Comparison of ENCODE assay signal across 15 cellular contexts in genomic region chr5:126716861-126717260, GRCh38.
DNase-seq lines count a peak whose midpoint lies in the region; ATAC-seq and TF ChIP-seq lines count a peak whose summit lies in the region.
"Had no signal": no experiment of that assay in that cellular context is flagged by ENCODE, and none has a peak within 500 bp of the region (broad histone marks: within the 10 kb centered on the region; RNA-seq: fewer than 3 reads in every experiment).

No MANE protein-coding gene starts in this region.

- peaks cover 5% of the 10 kb centered on the region for H3K4me1 ChIP-seq in GM23338 (ENCODE audit: insufficient read depth)

- no peak overlapping the region for H3K4me3 ChIP-seq in GM23338
- H3K4me3 ChIP-seq: BLaER1 had no signal

- ATAC-seq in GM23338 = no peak
- peak; percentile 10 for ATAC-seq in central memory CD8-positive, alpha-beta T cell (replicated peaks; ENCODE audit: extremely low read depth, poor library complexity, severe bottlenecking)

- no peaks in the 10 kb centered on the region for H4K20me1 ChIP-seq in GM23338 (replicated peaks; ENCODE audit: insufficient read depth)
- H4K20me1 ChIP-seq: BLaER1 had no signal

- no peaks in the 10 kb centered on the region for H3K9me2 ChIP-seq in GM23338 (ENCODE audit: insufficient read depth)

- in situ Hi-C loops in ACHN (cut with HindIII; ENCODE audit: low pct_ligation_motif_present, low pct_unique_long_range_greater_than_20kb, low sequenced_read_pairs) = no loop called here

- intact Hi-C loops in activated CD4-positive, alpha-beta memory T cell treated with anti-CD3 and anti-CD28 coated beads for 36 hours (cut with micrococcal nuclease) = no loop called here

- no peak overlapping the region for H3K4me2 ChIP-seq in GM23338
- H3K4me2 ChIP-seq: BLaER1 had no signal

- no peaks in the 10 kb centered on the region for H3K27me3 Mint-ChIP-seq in activated CD4-positive, alpha-beta memory T cell treated with anti-CD3 and anti-CD28 coated beads, Interleukin-2, amount 10 ng/mL, durations not matched to agents 7 days and 5 days
- H3K27me3 Mint-ChIP-seq in activated CD4-positive, alpha-beta memory T cell treated with anti-CD3 and anti-CD28 coated beads for 36 hours = no peaks in the 10 kb centered on the region
- H3K27me3 Mint-ChIP-seq in GM23338 (ENCODE audit: insufficient read depth, low read depth, poor library complexity) (peaks cover 8% of the 10 kb centered on the region), osteocyte (ENCODE audit: unreplicated experiment) (no peaks in the 10 kb centered on the region)
- no peaks in the 10 kb centered on the region for H3K27me3 Mint-ChIP-seq in central memory CD8-positive, alpha-beta T cell
- H3K27me3 Mint-ChIP-seq: CD4-positive, CD25-positive, alpha-beta regulatory T cell had no signal

- TF ChIP-seq CTCF in GM23338 (conservative IDR thresholded peaks at IDR 0.05; ENCODE audit: low read depth in 2 of 2) (no peak), osteocyte (IDR thresholded peaks at IDR 0.05) (no peak)

- peaks cover 8% of the 10 kb centered on the region for H3K4me1 Mint-ChIP-seq in activated CD4-positive, alpha-beta memory T cell treated with anti-CD3 and anti-CD28 coated beads, Interleukin-2, amount 10 ng/mL, durations not matched to agents 7 days and 5 days
- peaks cover 5% of the 10 kb centered on the region for H3K4me1 Mint-ChIP-seq in activated CD4-positive, alpha-beta memory T cell treated with anti-CD3 and anti-CD28 coated beads for 36 hours (ENCODE audit: low read depth)
- H3K4me1 Mint-ChIP-seq in GM23338 (peaks cover 12% of the 10 kb centered on the region), osteocyte (ENCODE audit: unreplicated experiment) (peaks cover 8% of the 10 kb centered on the region)
- H3K4me1 Mint-ChIP-seq in central memory CD8-positive, alpha-beta T cell = peaks cover 10% of the 10 kb centered on the region
- H3K4me1 Mint-ChIP-seq: CD4-positive, CD25-positive, alpha-beta regulatory T cell had no signal

- no peak overlapping the region for H3K27ac Mint-ChIP-seq in activated CD4-positive, alpha-beta memory T cell treated with anti-CD3 and anti-CD28 coated beads, Interleukin-2, amount 10 ng/mL, durations not matched to agents 7 days and 5 days
- H3K27ac Mint-ChIP-seq in activated CD4-positive, alpha-beta memory T cell treated with anti-CD3 and anti-CD28 coated beads for 36 hours = no peak overlapping the region
- H3K27ac Mint-ChIP-seq in GM23338 (no peak overlapping the region), osteocyte (ENCODE audit: unreplicated experiment) (no peak overlapping the region)
- no peak overlapping the region for H3K27ac Mint-ChIP-seq in central memory CD8-positive, alpha-beta T cell (ENCODE audit: low read depth)
- H3K27ac Mint-ChIP-seq: CD4-positive, CD25-positive, alpha-beta regulatory T cell had no signal

- H3K4me3 Mint-ChIP-seq in activated CD4-positive, alpha-beta memory T cell treated with anti-CD3 and anti-CD28 coated beads, Interleukin-2, amount 10 ng/mL, durations not matched to agents 7 days and 5 days = peak overlapping the region; percentile 40
- H3K4me3 Mint-ChIP-seq in activated CD4-positive, alpha-beta memory T cell treated with anti-CD3 and anti-CD28 coated beads for 36 hours = no peak overlapping the region
- H3K4me3 Mint-ChIP-seq in GM23338 (no peak overlapping the region), osteocyte (ENCODE audit: unreplicated experiment) (no peak overlapping the region)
- H3K4me3 Mint-ChIP-seq in central memory CD8-positive, alpha-beta T cell = peak overlapping the region; percentile 59
- H3K4me3 Mint-ChIP-seq: CD4-positive, CD25-positive, alpha-beta regulatory T cell had no signal

- no peaks in the 10 kb centered on the region for H3K36me3 Mint-ChIP-seq in activated CD4-positive, alpha-beta memory T cell treated with anti-CD3 and anti-CD28 coated beads, Interleukin-2, amount 10 ng/mL, durations not matched to agents 7 days and 5 days (ENCODE audit: low read depth)
- no peaks in the 10 kb centered on the region for H3K36me3 Mint-ChIP-seq in activated CD4-positive, alpha-beta memory T cell treated with anti-CD3 and anti-CD28 coated beads for 36 hours
- H3K36me3 Mint-ChIP-seq in GM23338 (ENCODE audit: low read depth) (no peaks in the 10 kb centered on the region), osteocyte (ENCODE audit: unreplicated experiment) (no peaks in the 10 kb centered on the region)
- H3K36me3 Mint-ChIP-seq in central memory CD8-positive, alpha-beta T cell (ENCODE audit: insufficient read depth) = no peaks in the 10 kb centered on the region
- H3K36me3 Mint-ChIP-seq: CD4-positive, CD25-positive, alpha-beta regulatory T cell had no signal

- POLR2A ChIA-PET in activated CD4-positive, alpha-beta memory T cell treated with anti-CD3 and anti-CD28 coated beads, Interleukin-2, amount 10 ng/mL, durations not matched to agents 7 days and 5 days (lab: Charles Lee) = interaction anchor here (2.2 kb wide), 1 partner anchor 61 kb away, joined by 10 read pairs; no protein-coding TSS in a partner anchor
- POLR2A ChIA-PET in activated CD4-positive, alpha-beta memory T cell treated with anti-CD3 and anti-CD28 coated beads for 36 hours (lab: Charles Lee) = no interaction called here
- POLR2A ChIA-PET in HEK293T (lab: Yijun Ruan, JAX) = no interaction called here

- 0 out of 2 replicates have a peak, but pooled peaks cover 6% of the 10 kb centered on the region for H3F3A ChIP-seq in GM23338 (replicated peaks; ENCODE audit: low read depth)

- no peaks in the 10 kb centered on the region for H3K9me3 Mint-ChIP-seq in activated CD4-positive, alpha-beta memory T cell treated with anti-CD3 and anti-CD28 coated beads, Interleukin-2, amount 10 ng/mL, durations not matched to agents 7 days and 5 days
- H3K9me3 Mint-ChIP-seq in activated CD4-positive, alpha-beta memory T cell treated with anti-CD3 and anti-CD28 coated beads for 36 hours = no peaks in the 10 kb centered on the region
- no peaks in the 10 kb centered on the region for H3K9me3 Mint-ChIP-seq in GM23338
- H3K9me3 Mint-ChIP-seq in central memory CD8-positive, alpha-beta T cell = no peaks in the 10 kb centered on the region
- peaks cover 4% of the 10 kb centered on the region for H3K9me3 Mint-ChIP-seq in osteocyte (ENCODE audit: unreplicated experiment)
- H3K9me3 Mint-ChIP-seq: CD4-positive, CD25-positive, alpha-beta regulatory T cell had no signal

- H3K36me3 ChIP-seq in GM23338 (ENCODE audit: insufficient read depth) = no peaks in the 10 kb centered on the region
- H3K36me3 ChIP-seq: BLaER1 had no signal

- DNase-seq in activated CD4-positive, alpha-beta memory T cell treated with anti-CD3 and anti-CD28 coated beads, Interleukin-2, amount 10 ng/mL, durations not matched to agents 7 days and 5 days = no peak
- DNase-seq in activated CD4-positive, alpha-beta memory T cell treated with anti-CD3 and anti-CD28 coated beads for 36 hours = no peak
- no peak for DNase-seq in GM23338 (ENCODE audit: low spot score)
- no peak for DNase-seq in central memory CD8-positive, alpha-beta T cell (ENCODE audit: low spot score in 2 of 2)
- DNase-seq in osteocyte (ENCODE audit: extremely low spot score, unreplicated experiment) = peak; percentile 62
- DNase-seq in glomerular visceral epithelial cell (ENCODE audit: extremely low spot score) = no peak
- no peak for DNase-seq in ACHN
- no peak for DNase-seq in HEK293T (ENCODE audit: extremely low spot score)
- DNase-seq: AML-193; Calu3; CD4-positive, CD25-positive, alpha-beta regulatory T cell; DMS 273 treated with DMSO at 0.1 percent for 48 hours; IMR-90 had no signal

- CTCF ChIA-PET in activated CD4-positive, alpha-beta memory T cell treated with anti-CD3 and anti-CD28 coated beads, Interleukin-2, amount 10 ng/mL, durations not matched to agents 7 days and 5 days (lab: Charles Lee) = interaction anchor here (0.7 kb wide), 1 partner anchor 16 kb away, joined by 4 read pairs; no protein-coding TSS in a partner anchor
- CTCF ChIA-PET in activated CD4-positive, alpha-beta memory T cell treated with anti-CD3 and anti-CD28 coated beads for 36 hours (lab: Charles Lee) = no interaction called here
- CTCF ChIA-PET in HEK293T (lab: Yijun Ruan, JAX) = no interaction called here

- no peak overlapping the region for H3K27ac ChIP-seq in GM23338 (ENCODE audit: low read depth)
- H3K27ac ChIP-seq: 22Rv1, BLaER1 had no signal

- no peaks in the 10 kb centered on the region for H3K79me2 ChIP-seq in GM23338 (replicated peaks; ENCODE audit: insufficient read depth)

- H3K27me3 ChIP-seq in GM23338 (ENCODE audit: insufficient read depth) = no peaks in the 10 kb centered on the region
- H3K27me3 ChIP-seq: BLaER1 had no signal

- H2AFZ ChIP-seq in GM23338 = peak overlapping the region; percentile 44

TF ChIP-seq in GM23338, 12 proteins besides CTCF, POLR2A, EP300 and RAD21 (continues in another document):
- TF ChIP-seq POLR2AphosphoS5 (IDR thresholded peaks at IDR 0.05; ENCODE audit: low read depth) = no peak
- TF ChIP-seq ETS1 (IDR thresholded peaks at IDR 0.05) = no peak
- TF ChIP-seq ZNF114 (CRISPR knock-in tag; IDR thresholded peaks at IDR 0.05) = no peak
- no peak for TF ChIP-seq EZH2 (IDR thresholded peaks at IDR 0.05; ENCODE audit: low read depth, unreplicated experiment)

TF ChIP-seq in HEK293T, 16 proteins besides CTCF, POLR2A, EP300 and RAD21:
- TF ChIP-seq SP1 (IDR thresholded peaks at IDR 0.05) (no peak), BHLHE40 (IDR thresholded peaks at IDR 0.05; ENCODE audit: borderline replicate concordance) (no peak), FOXM1 (IDR thresholded peaks at IDR 0.05; ENCODE audit: borderline replicate concordance) (no peak), LEF1 (IDR thresholded peaks at IDR 0.05; ENCODE audit: borderline replicate concordance) (no peak), FOXA1 (IDR thresholded peaks at IDR 0.05) (no peak), CTBP1 (IDR thresholded peaks at IDR 0.05; ENCODE audit: borderline replicate concordance) (no peak), L3MBTL2 (conservative IDR thresholded peaks at IDR 0.05) (no peak), HDGF (IDR thresholded peaks at IDR 0.05; ENCODE audit: borderline replicate concordance) (no peak), ZNF384 (IDR thresholded peaks at IDR 0.05) (no peak), FOXK2 (IDR thresholded peaks at IDR 0.05) (no peak), NFRKB (IDR thresholded peaks at IDR 0.05) (no peak), ARNT (IDR thresholded peaks at IDR 0.05) (no peak), TARDBP (IDR thresholded peaks at IDR 0.05) (no peak), SUZ12 (IDR thresholded peaks at IDR 0.05) (no peak), PKNOX1 (IDR thresholded peaks at IDR 0.05) (no peak), ELF4 (IDR thresholded peaks at IDR 0.05) (no peak)

Comparison
In these comparisons a context has a peak if more than half of its experiments do, and no peak if none do; other contexts are left out.
1. H3K4me3 Mint-ChIP-seq: peak in activated CD4-positive, alpha-beta memory T cell treated with anti-CD3 and anti-CD28 coated beads, Interleukin-2, amount 10 ng/mL, durations not matched to agents 7 days and 5 days (single experiment) and central memory CD8-positive, alpha-beta T cell (single experiment); none in activated CD4-positive, alpha-beta memory T cell treated with anti-CD3 and anti-CD28 coated beads for 36 hours (single experiment), GM23338 (single experiment) and osteocyte (single experiment).